Comparison of ENCODE assay signal across 34 cellular contexts in the genomic region with DNA sequence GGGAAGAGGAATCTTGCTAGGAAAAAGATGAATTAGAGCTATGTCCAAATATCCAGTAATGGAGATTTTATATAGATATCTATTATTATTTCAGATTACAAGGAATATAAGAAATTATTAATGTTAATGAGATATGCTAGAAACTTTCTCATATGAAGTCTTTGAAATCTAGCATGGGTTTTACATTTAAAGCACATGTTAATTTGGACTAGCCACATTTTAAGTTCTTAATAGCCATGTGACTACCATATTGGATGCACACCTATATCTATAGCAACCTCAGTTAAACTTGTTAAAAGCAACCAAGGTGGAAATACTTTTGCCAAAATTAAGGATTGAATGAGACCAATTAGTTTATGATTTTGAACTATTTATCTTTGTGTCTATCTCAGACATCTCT.
"Had no signal": no experiment of that assay in that cellular context is flagged by ENCODE, and none has a peak within 500 bp of the region (broad histone marks: within the 10 kb centered on the region; RNA-seq: fewer than 3 reads in every experiment).

No MANE protein-coding gene starts in this region.

- H3K27me3 ChIP-seq: adrenal gland, ascending aorta, body of pancreas, brain microvascular endothelial cell, breast epithelium, cardiac muscle cell had no signal

- FAIRE-seq: astrocyte, bronchial epithelial cell had no signal

- H3K36me3 ChIP-seq: adrenal gland, ascending aorta, brain microvascular endothelial cell, breast epithelium, cardiac muscle cell had no signal

- H3K27ac ChIP-seq: adrenal gland, ascending aorta, body of pancreas, brain microvascular endothelial cell, breast epithelium, cardiac muscle cell had no signal

- H3K4me3 ChIP-seq: adrenal gland, ascending aorta, body of pancreas, breast epithelium, cardiac muscle cell had no signal

- DNase-seq: activated effector memory CD4-positive, alpha-beta T cell treated with anti-CD3 and anti-CD28 coated beads, Interleukin-2, amount 50 U/mL, for 16 hours; activated effector memory CD4-positive, alpha-beta T cell treated with Interleukin-2 at 50 U/mL for 16 hours; activated gamma-delta T cell; activated gamma-delta T cell treated with Interleukin-2 at 50 U/mL for 16 hours; activated naive CD4-positive, alpha-beta T cell; activated naive CD4-positive, alpha-beta T cell treated with anti-CD3 and anti-CD28 coated beads for 36 hours; activated naive CD4-positive, alpha-beta T cell treated with anti-CD3 and anti-CD28 coated beads, Interleukin-2, amount 10 ng/mL, durations not matched to agents 7 days and 5 days; activated naive CD4-positive, alpha-beta T cell treated with anti-CD3 and anti-CD28 coated beads, Interleukin-2, amount 50 U/mL, for 16 hours; activated naive CD4-positive, alpha-beta T cell treated with Interleukin-2 at 50 U/mL for 16 hours; activated naive CD8-positive, alpha-beta T cell treated with anti-CD3 and anti-CD28 coated beads for 36 hours; activated naive CD8-positive, alpha-beta T cell treated with anti-CD3 and anti-CD28 coated beads, Interleukin-2, amount 10 ng/mL, durations not matched to agents 7 days and 5 days; activated naive CD8-positive, alpha-beta T cell treated with anti-CD3 and anti-CD28 coated beads, Interleukin-2, amount 50 U/mL, for 24 hours; activated T-cell treated with anti-CD3 and anti-CD28 coated beads, Interleukin-2, amount 50 U/mL, for 1 hour; activated T-cell treated with anti-CD3 and anti-CD28 coated beads, Interleukin-2, amount 50 U/mL, for 24 hours; activated T-cell treated with anti-CD3 and anti-CD28 coated beads, Interleukin-2, amount 50 U/mL, for 4 hours; activated T-cell treated with anti-CD3 and anti-CD28 coated beads, Interleukin-2, amount 50 U/mL, for 48 hours; activated T-cell treated with anti-CD3 and anti-CD28 coated beads, Interleukin-2, amount 50 U/mL, for 72 hours; adrenal gland; amniotic stem cell; amygdala; anterior cingulate cortex; aorta; body of pancreas; brain microvascular endothelial cell; caudate nucleus; central memory CD4-positive, alpha-beta T cell; cerebellar nuclear complex had no signal

- H3K9me3 ChIP-seq: adrenal gland, body of pancreas had no signal

- ATAC-seq: activated naive CD4-positive, alpha-beta T cell treated with anti-CD3 and anti-CD28 coated beads, Interleukin-2, amount 50 U/mL, for 72 hours; activated naive CD8-positive, alpha-beta T cell treated with anti-CD3 and anti-CD28 coated beads, Interleukin-2, amount 50 U/mL, for 24 hours; activated T-cell treated with anti-CD3 and anti-CD28 coated beads, Interleukin-2, amount 50 U/mL, for 4 hours; activated T-cell treated with anti-CD3 and anti-CD28 coated beads, Interleukin-2, amount 50 U/mL, for 72 hours; activated T-helper 17 cell treated with anti-CD3 and anti-CD28 coated beads, Interleukin-2, amount 50 U/mL, for 72 hours; body of pancreas had no signal

- H3K4me1 ChIP-seq: ascending aorta, breast epithelium had no signal
